Comparison of ENCODE assay signal across 2 cellular contexts in genomic region chr12:12195516-12195915, GRCh38.
TF ChIP-seq lines count a peak whose summit lies in the region.

No MANE protein-coding gene starts in this region.

TF ChIP-seq in GM23338, 12 proteins besides CTCF, POLR2A, EP300 and RAD21 (continued from another document):
- TF ChIP-seq REST (IDR thresholded peaks at IDR 0.05; ENCODE audit: unreplicated experiment) (no peak), STAT1 (IDR thresholded peaks at IDR 0.05; ENCODE audit: unreplicated experiment) (no peak), NANOG (IDR thresholded peaks at IDR 0.05; ENCODE audit: borderline replicate concordance) (no peak), ZNF462 (CRISPR knock-in tag; IDR thresholded peaks at IDR 0.05) (no peak)

TF ChIP-seq in endothelial cell of umbilical vein, 7 proteins besides CTCF, POLR2A, EP300 and RAD21 (continued from another document):
- TF ChIP-seq GATA2 (IDR thresholded peaks at IDR 0.05; ENCODE audit: insufficient read depth, insufficient read length, low read depth, low read length) (no peak), MYC (IDR thresholded peaks at IDR 0.05; ENCODE audit: low read depth, low read length) (no peak)
